In genomic region chr14:39008965-39009364, GRCh38 we compare ENCODE assay signal across 7 cellular contexts.
A peak's percentile ranks its signal among the peaks of the same experiment; 100 is the strongest.
DNase-seq lines count a peak whose midpoint lies in the region; ATAC-seq, FAIRE-seq and TF ChIP-seq lines count a peak whose summit lies in the region.
"Not testable (repeated sequence)": the region's sequence is repeated elsewhere in the genome, so short reads cannot be mapped to it uniquely, and the experiment has no call there.

No MANE protein-coding gene starts in this region.

- not testable (repeated sequence) for H2BK12ac ChIP-seq in H1 (ENCODE audit: low read depth, low read length)

- H3K4me3 Mint-ChIP-seq in GM23338, result not testable (repeated sequence)

- H2BK20ac ChIP-seq in H1 (ENCODE audit: low read length), result not testable (repeated sequence)

- H3K9ac ChIP-seq in H1 (replicated peaks in 1 of 4; ENCODE audit: extremely low read depth in 1 of 4, low read depth in 3 of 4, low read length in 3 of 4); HepG2 (ENCODE audit: insufficient read depth, low read depth, low read length); liver (ENCODE audit: low read depth in 1 of 2, low read length in 2 of 2): not testable (repeated sequence)

- not testable (repeated sequence) for H3K27me3 ChIP-seq in GM23338 (ENCODE audit: insufficient read depth); H1 (replicated peaks in 1 of 4; ENCODE audit: control insufficient read depth in 3 of 4, extremely low read depth in 1 of 4, insufficient read depth in 3 of 4, low read length in 3 of 4); HepG2 (ENCODE audit: control insufficient read depth in 1 of 2, insufficient read depth in 2 of 2, low read length in 2 of 2); liver (ENCODE audit: control insufficient read depth in 4 of 4, insufficient read depth in 4 of 4, low read length in 3 of 4); right lobe of liver

- peak; percentile 82 for FAIRE-seq in H54 (lab: Jason Lieb, UNC)
- FAIRE-seq in H1 (lab: Jason Lieb, UNC), result peak; percentile 70
- FAIRE-seq in HepG2 (lab: Jason Lieb, UNC), result not testable (repeated sequence)

- H4K20me1 ChIP-seq in GM23338 (replicated peaks; ENCODE audit: insufficient read depth); H1 (replicated peaks in 1 of 2; ENCODE audit: control insufficient read depth in 1 of 2, insufficient read depth in 2 of 2, low read length in 2 of 2); HepG2 (ENCODE audit: insufficient read depth, low read length): not testable (repeated sequence)

- H3K56ac ChIP-seq in H1 (replicated peaks; ENCODE audit: insufficient read length, low read depth, low read length), result not testable (repeated sequence)

- TF ChIP-seq EP300 in H1 (IDR thresholded peaks at IDR 0.05; ENCODE audit: borderline replicate concordance in 1 of 2, low read depth in 2 of 2, low read length in 2 of 2); HepG2 (IDR thresholded peaks at IDR 0.05; ENCODE audit: low read depth in 2 of 2, low read length in 2 of 2); HepG2 (CRISPR knock-in tag; IDR thresholded peaks at IDR 0.05; ENCODE audit: borderline replicate concordance): not testable (repeated sequence)

- CTCF ChIA-PET in H1 (lab: Charles Lee; ENCODE audit: partially characterized antibody), result interaction anchor here (0.6 kb wide), 1 partner anchor 141 kb away, joined by 4 read pairs; no protein-coding TSS in a partner anchor
- CTCF ChIA-PET in HepG2 (lab: Yijun Ruan, JAX; ENCODE audit: low intra/inter-chr PET ratio, low total read pairs), result not testable (repeated sequence)

- not testable (repeated sequence) for BruUV-seq in HepG2 (replicated peaks; lab: Mats Ljungman, UMichigan)

- H3K9me3 Mint-ChIP-seq in GM23338, result not testable (repeated sequence)

- not testable (repeated sequence) for H2BK15ac ChIP-seq in H1 (ENCODE audit: low read length)

- not testable (repeated sequence) for H4K5ac ChIP-seq in H1 (ENCODE audit: insufficient read length, low read depth, low read length)

- H3K27ac ChIP-seq in GM23338 (ENCODE audit: low read depth); H1 (ENCODE audit: low read depth, low read length); HepG2 (ENCODE audit: extremely low read length, insufficient read depth, low read length); liver (ENCODE audit: low read depth in 1 of 2, low read length in 2 of 2): not testable (repeated sequence)
- H3K27ac ChIP-seq in right lobe of liver, result peak overlapping the region in 1 of 3 donors; percentile 6

- WGBS in H1 (ENCODE audit: extremely low coverage in 1 of 2, insufficient coverage in 1 of 2, insufficient read length in 1 of 2, insufficient replicate concordance in 2 of 2, low coverage in 1 of 2, low lambda C conversion rate in 2 of 2, missing lambda C conversion rate in 1 of 2), 2 experiments, result 67% methylated on average over 1 of the region's 1 CpG; no CpG with 5 or more reads in 1 of the 2 experiments
- WGBS in HepG2 (ENCODE audit: low lambda C conversion rate), result 20% methylated on average over 1 of the region's 1 CpG
- WGBS in liver, result 42% methylated on average over 1 of the region's 1 CpG
- 38% methylated on average over 1 of the region's 1 CpG for whole genome bisulfite sequencing in right lobe of liver (ENCODE audit: insufficient coverage, low coverage, low lambda C conversion rate, missing lambda C conversion rate)

- in situ Hi-C loops in HepG2 (cut with HindIII; ENCODE audit: extremely low pct_ligation_motif_present, low pct_unique_long_range_greater_than_20kb), result loop anchor here (25.0 kb wide), 1 partner anchor 1097 kb away; no protein-coding TSS in a partner anchor

- not testable (repeated sequence) for H2BK5ac ChIP-seq in H1 (ENCODE audit: low read depth, low read length)

- H3K14ac ChIP-seq in H1 (ENCODE audit: insufficient read length), result not testable (repeated sequence)

- not testable (repeated sequence) for H3K4me1 ChIP-seq in GM23338 (ENCODE audit: insufficient read depth); H1 (replicated peaks in 1 of 4; ENCODE audit: control insufficient read depth in 3 of 4, insufficient read depth in 4 of 4, low read length in 3 of 4); liver (ENCODE audit: control insufficient read depth in 4 of 4, insufficient read depth in 4 of 4, low read length in 3 of 4); right lobe of liver
- H3K4me1 ChIP-seq in HepG2 (ENCODE audit: insufficient read depth, low read length), result peaks cover 13% of the 10 kb centered on the region

- not testable (repeated sequence) for H3K4me1 Mint-ChIP-seq in GM23338

- H3K79me1 ChIP-seq in H1 (ENCODE audit: low read depth, low read length), result not testable (repeated sequence)

- not testable (repeated sequence) for H3F3A ChIP-seq in GM23338 (replicated peaks; ENCODE audit: low read depth)

- not testable (repeated sequence) for H3K9me3 ChIP-seq in H1 (ENCODE audit: insufficient read depth in 2 of 2, low read depth in 1 of 2, low read length in 1 of 2); HepG2 (ENCODE audit: low read length); liver (ENCODE audit: control insufficient read depth in 4 of 4, low read length in 3 of 4); right lobe of liver

- H3K9me2 ChIP-seq in GM23338 (ENCODE audit: insufficient read depth), result not testable (repeated sequence)

- not testable (repeated sequence) for H3K4me3 ChIP-seq in GM23338; H1 (ENCODE audit: extremely low read depth in 1 of 4, insufficient read depth in 2 of 4, low read depth in 3 of 4, low read length in 4 of 4); HepG2 (replicated peaks in 1 of 3; ENCODE audit: insufficient read depth in 1 of 3, low read depth in 2 of 3, low read length in 3 of 3); liver (ENCODE audit: low read depth in 1 of 3, low read length in 3 of 3); right lobe of liver

- not testable (repeated sequence) for H3K36me3 ChIP-seq in GM23338 (ENCODE audit: insufficient read depth); H1 (ENCODE audit: control insufficient read depth in 2 of 4, insufficient read depth in 4 of 4, low read length in 3 of 4); HepG2 (replicated peaks in 1 of 2; ENCODE audit: control insufficient read depth in 1 of 2, insufficient read depth in 2 of 2, low read length in 2 of 2); liver (ENCODE audit: control insufficient read depth in 4 of 4, insufficient read depth in 3 of 4, low read depth in 1 of 4, low read length in 3 of 4); right lobe of liver

- H2BK120ac ChIP-seq in H1 (replicated peaks; ENCODE audit: low read depth, low read length), result not testable (repeated sequence)

- not testable (repeated sequence) for DNase-seq in GM23338 (ENCODE audit: low spot score); H54 (ENCODE audit: insufficient read length, low spot score); H1 (ENCODE audit: low read depth in 1 of 2, low spot score in 2 of 2); left lobe of liver (ENCODE audit: low spot score); HepG2 (ENCODE audit: low spot score); right lobe of liver

- TF ChIP-seq POLR2A in H54 (IDR thresholded peaks at IDR 0.05; ENCODE audit: low read depth, low read length); H1 (IDR thresholded peaks at IDR 0.05; ENCODE audit: control extremely low read depth in 1 of 2, low read depth in 2 of 2, low read length in 2 of 2); HepG2 (IDR thresholded peaks at IDR 0.05; ENCODE audit: insufficient read depth in 1 of 2, low read depth in 2 of 2, low read length in 2 of 2); right lobe of liver (IDR thresholded peaks at IDR 0.05): not testable (repeated sequence)

- H3K27me3 Mint-ChIP-seq in GM23338 (ENCODE audit: insufficient read depth, low read depth, poor library complexity), result not testable (repeated sequence)

- H3K36me3 Mint-ChIP-seq in GM23338 (ENCODE audit: low read depth), result not testable (repeated sequence)

- POLR2A ChIA-PET in H1 (lab: Charles Lee; ENCODE audit: partially characterized antibody), result not testable (repeated sequence)
- POLR2A ChIA-PET in HepG2 (lab: Yijun Ruan, JAX), result interaction anchor here (1.1 kb wide), 1 partner anchor 15 kb away, joined by 3 read pairs; no protein-coding TSS in a partner anchor

- H3K4ac ChIP-seq in H1 (replicated peaks; ENCODE audit: insufficient read length, low read depth, low read length), result not testable (repeated sequence)

- not testable (repeated sequence) for ATAC-seq in GM23338
- peak; percentile 80 for ATAC-seq in left lobe of liver
- peak; percentile 23 for ATAC-seq in HepG2
- ATAC-seq in right lobe of liver, result peak; percentile 66 to 88 (median 78)

- H2AK5ac ChIP-seq in H1 (ENCODE audit: low read depth, low read length), result not testable (repeated sequence)

- not testable (repeated sequence) for H3K23me2 ChIP-seq in H1 (ENCODE audit: low read depth, low read length)

- H3K18ac ChIP-seq in H1 (ENCODE audit: extremely low read depth, low read length), result not testable (repeated sequence)

- peak overlapping the region; percentile 46; the same call in 1 of the 2 replicates for H3K27ac Mint-ChIP-seq in GM23338

- not testable (repeated sequence) for H3K79me2 ChIP-seq in GM23338 (replicated peaks; ENCODE audit: insufficient read depth); H1 (ENCODE audit: control insufficient read depth in 1 of 2, insufficient read depth in 2 of 2, low read length in 2 of 2); HepG2 (ENCODE audit: insufficient read depth, low read length)

- not testable (repeated sequence) for H3K23ac ChIP-seq in H1 (ENCODE audit: insufficient read length)

- not testable (repeated sequence) for H4K8ac ChIP-seq in H1 (ENCODE audit: extremely low read depth, insufficient read depth, low read length)

- not testable (repeated sequence) for H3K4me2 ChIP-seq in GM23338; H1 (ENCODE audit: insufficient read depth in 1 of 2, low read depth in 2 of 2, low read length in 2 of 2)
- 0 out of 2 replicates have a peak overlapping the region, but pooled peaks have one; percentile 6 for H3K4me2 ChIP-seq in HepG2 (ENCODE audit: low read depth, low read length)

- not testable (repeated sequence) for TF ChIP-seq CTCF in GM23338 (conservative IDR thresholded peaks at IDR 0.05; ENCODE audit: low read depth in 2 of 2); H1 (IDR thresholded peaks at IDR 0.05; ENCODE audit: control extremely low read depth in 1 of 3, insufficient read depth in 1 of 3, low read depth in 1 of 3, low read length in 3 of 3); HepG2 (CRISPR knock-in tag; IDR thresholded peaks at IDR 0.05); liver (IDR thresholded peaks at IDR 0.05; ENCODE audit: low read depth, low read length, missing input control); right lobe of liver (IDR thresholded peaks at IDR 0.05)

- H4K91ac ChIP-seq in H1 (replicated peaks; ENCODE audit: insufficient read length, low read length), result not testable (repeated sequence)

- H2AFZ ChIP-seq in GM23338; H1 (ENCODE audit: low read length); HepG2 (ENCODE audit: low read length): not testable (repeated sequence)

- intact Hi-C loops in HepG2 (cut with micrococcal nuclease; ENCODE audit: unreplicated experiment); right lobe of liver (cut with DNase I): not testable (repeated sequence)

- not testable (repeated sequence) for TF ChIP-seq RAD21 in H1 (IDR thresholded peaks at IDR 0.05 in 1 of 2, conservative IDR thresholded peaks at IDR 0.05 in 1 of 2; ENCODE audit: low read depth in 2 of 2, low read length in 2 of 2); HepG2 (CRISPR knock-in tag; IDR thresholded peaks at IDR 0.05); liver (IDR thresholded peaks at IDR 0.05)
